ENCODE assay signal across 20 cellular contexts in the genomic region with DNA sequence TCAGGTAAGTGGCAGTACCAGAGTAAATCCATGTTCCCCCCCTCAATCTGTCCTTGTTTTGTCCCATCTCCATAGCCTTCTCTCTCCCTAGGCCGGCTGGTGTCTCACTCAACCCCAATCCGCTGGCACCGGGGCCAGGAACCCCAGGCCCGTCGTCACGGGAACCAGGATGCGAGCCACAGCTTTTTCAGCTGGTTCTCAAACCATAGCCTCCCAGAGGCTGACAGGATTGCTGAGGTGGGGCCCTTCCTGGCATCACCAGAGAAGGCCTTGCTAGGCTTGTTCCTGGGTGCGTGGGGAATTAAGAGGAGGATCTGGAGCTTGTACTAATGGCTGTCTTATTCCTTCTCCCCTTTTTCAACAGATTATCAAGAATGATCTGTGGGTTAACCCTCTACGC. TPM values are rescaled to one million over a fixed set of nuclear protein-coding genes. Genes with fewer than 3 reads are reported as not detected.
DNase-seq lines count a peak whose midpoint lies in the region; ATAC-seq and TF ChIP-seq lines count a peak whose summit lies in the region.
"Had no signal": no experiment of that assay in that cellular context is flagged by ENCODE, and none has a peak within 500 bp of the region (broad histone marks: within the 10 kb centered on the region; RNA-seq: fewer than 3 reads in every experiment).

No MANE protein-coding gene starts in this region.

- H3K27me3 Mint-ChIP-seq in activated T-cell treated with anti-CD3 and anti-CD28 coated beads, Interleukin-2, amount 50 U/mL, for 24 hours, result peaks cover 51% of the 10 kb centered on the region
- H3K27me3 Mint-ChIP-seq in T-helper 17 cell (no peaks in the 10 kb centered on the region), immature natural killer cell (ENCODE audit: low read depth in 3 of 3) (peaks cover 33 to 52% (median 40%) of the 10 kb centered on the region in 3 donors)
- H3K27me3 Mint-ChIP-seq: activated CD4-positive, alpha-beta T cell treated with anti-CD3 and anti-CD28 coated beads, Interleukin-2, amount 10 ng/mL, durations not matched to agents 7 days and 5 days had no signal

- no peak for TF ChIP-seq POLR2A in suprapubic skin (IDR thresholded peaks at IDR 0.05)

- ATAC-seq in T-helper 17 cell, result no peak
- no peak for ATAC-seq in HG03457 (IDR thresholded peaks at IDR 0.05; ENCODE audit: unreplicated experiment)
- ATAC-seq in GM21528 (IDR thresholded peaks at IDR 0.05; ENCODE audit: low FRiP score, unreplicated experiment), result no peak
- ATAC-seq: HCT116, left lobe of liver, psoas muscle, upper lobe of right lung had no signal

- H3K9me3 Mint-ChIP-seq in activated T-cell treated with anti-CD3 and anti-CD28 coated beads, Interleukin-2, amount 50 U/mL, for 24 hours, result no peaks in the 10 kb centered on the region
- no peaks in the 10 kb centered on the region for H3K9me3 Mint-ChIP-seq in immature natural killer cell
- H3K9me3 Mint-ChIP-seq: activated CD4-positive, alpha-beta T cell treated with anti-CD3 and anti-CD28 coated beads, Interleukin-2, amount 10 ng/mL, durations not matched to agents 7 days and 5 days had no signal

- H3K4me3 Mint-ChIP-seq in activated T-cell treated with anti-CD3 and anti-CD28 coated beads, Interleukin-2, amount 50 U/mL, for 24 hours, result no peak overlapping the region
- H3K4me3 Mint-ChIP-seq in T-helper 17 cell (peak overlapping the region; percentile 79), immature natural killer cell (no peak overlapping the region)
- H3K4me3 Mint-ChIP-seq: activated CD4-positive, alpha-beta T cell treated with anti-CD3 and anti-CD28 coated beads, Interleukin-2, amount 10 ng/mL, durations not matched to agents 7 days and 5 days had no signal

- peaks cover 70% of the 10 kb centered on the region for H3K4me1 Mint-ChIP-seq in activated T-cell treated with anti-CD3 and anti-CD28 coated beads, Interleukin-2, amount 50 U/mL, for 24 hours (ENCODE audit: low read depth)
- peaks cover 44% of the 10 kb centered on the region for H3K4me1 Mint-ChIP-seq in T-helper 17 cell
- peaks cover 31 to 38% of the 10 kb centered on the region in 2 donors for H3K4me1 Mint-ChIP-seq in immature natural killer cell

- peaks cover 36% of the 10 kb centered on the region for H3K4me1 ChIP-seq in suprapubic skin
- H3K4me1 ChIP-seq: psoas muscle, upper lobe of right lung had no signal

- H3K27ac Mint-ChIP-seq in activated T-cell treated with anti-CD3 and anti-CD28 coated beads, Interleukin-2, amount 50 U/mL, for 24 hours, result peak overlapping the region; percentile 94
- H3K27ac Mint-ChIP-seq in T-helper 17 cell, result peak overlapping the region; percentile 97
- H3K27ac Mint-ChIP-seq in immature natural killer cell, result peak overlapping the region in 5 of 6 donors; percentile 3 to 97 (median 54)
- H3K27ac Mint-ChIP-seq: activated CD4-positive, alpha-beta T cell treated with anti-CD3 and anti-CD28 coated beads, Interleukin-2, amount 10 ng/mL, durations not matched to agents 7 days and 5 days had no signal

- no peak for TF ChIP-seq EP300 in suprapubic skin (IDR thresholded peaks at IDR 0.05)

- H3K27ac ChIP-seq in suprapubic skin, result no peak overlapping the region
- H3K27ac ChIP-seq: psoas muscle, SK-N-MC, upper lobe of right lung had no signal

- H3K9me3 ChIP-seq in T-helper 17 cell (ENCODE audit: control insufficient read depth, low read length, poor library complexity, severe bottlenecking) (no peaks in the 10 kb centered on the region), suprapubic skin (no peaks in the 10 kb centered on the region)
- H3K9me3 ChIP-seq: psoas muscle, upper lobe of right lung had no signal

- WGBS in suprapubic skin, result 83% methylated on average over 9 of the region's 9 CpGs

- peaks cover 58% of the 10 kb centered on the region for H3K36me3 Mint-ChIP-seq in activated T-cell treated with anti-CD3 and anti-CD28 coated beads, Interleukin-2, amount 50 U/mL, for 24 hours (ENCODE audit: low read depth)
- H3K36me3 Mint-ChIP-seq in T-helper 17 cell (ENCODE audit: low read depth) (peaks cover 11% of the 10 kb centered on the region), immature natural killer cell (peaks cover 7 to 11% (median 8%) of the 10 kb centered on the region in 3 donors)

- H3K4me3 ChIP-seq in suprapubic skin, result peak overlapping the region; percentile 77
- H3K4me3 ChIP-seq: psoas muscle had no signal

- H3K27me3 ChIP-seq in suprapubic skin, result no peaks in the 10 kb centered on the region
- H3K27me3 ChIP-seq: upper lobe of right lung had no signal

- H3K36me3 ChIP-seq in suprapubic skin, result peaks cover 15% of the 10 kb centered on the region

- no peak for TF ChIP-seq CTCF in suprapubic skin (IDR thresholded peaks at IDR 0.05)

- DNase-seq in activated T-cell treated with anti-CD3 and anti-CD28 coated beads, Interleukin-2, amount 50 U/mL, for 24 hours, result no peak
- DNase-seq in activated T-cell treated with anti-CD3 and anti-CD28 coated beads for 4 hours (no peak), T-helper 17 cell (no peak), immature natural killer cell (peak in 1 of 3 donors; percentile 5), suprapubic skin (ENCODE audit: low spot score in 2 of 2) (no peak), GOT3 (lab: John Stamatoyannopoulos, UW) (no peak)
- DNase-seq: ACHN; activated CD4-positive, alpha-beta T cell treated with anti-CD3 and anti-CD28 coated beads, Interleukin-2, amount 10 ng/mL, durations not matched to agents 7 days and 5 days; cerebellar nuclear complex; Kasumi-1; NCI-H1105 treated with DMSO at 0.1 percent for 48 hours; NCI-H2171; psoas muscle; upper lobe of right lung had no signal

RNA-seq across cellular contexts. Expression of a gene that starts 2.7 kb away (rescaled TPM):
- total RNA-seq in T-helper 17 cell (100 to 1,000 TPM; 201 to 218 TPM), suprapubic skin (10 to 100 TPM; 29.4 to 60.7 (median 48.4) TPM)
- polyA plus RNA-seq in immature natural killer cell, result 10 to 100 TPM in 1 of 3 donors, 1 to 10 TPM in 2; 3.0 to 10.8 (median 8.4) TPM

RNA-seq across cellular contexts. Expression of a gene that starts 9.1 kb away (rescaled TPM):
- total RNA-seq in T-helper 17 cell (10 to 100 TPM in 1 of 2 donors, 1 to 10 TPM in 1; 9.8 to 10.1 TPM), suprapubic skin (10 to 100 TPM; 16.2 to 81.3 (median 28.6) TPM)
- 1 to 10 TPM in 1 of 3 donors, under 1 TPM in 1, not detected in 1; 0.56 to 2.3 TPM for polyA plus RNA-seq in immature natural killer cell

RNA-seq across cellular contexts. Expression of a gene that starts 36.3 kb away (rescaled TPM):
- total RNA-seq in T-helper 17 cell (not detected), suprapubic skin (1 to 10 TPM in 1 of 4 donors, under 1 TPM in 3; 0.21 to 2.3 (median 0.72) TPM)
- polyA plus RNA-seq in immature natural killer cell, result not detected
- total RNA-seq: activated CD4-positive, alpha-beta T cell treated with anti-CD3 and anti-CD28 coated beads, Interleukin-2, amount 10 ng/mL, durations not matched to agents 7 days and 5 days; HT-29 had no signal
